In genomic region chr12:6778571-6779550, GRCh38 we compare ENCODE assay signal across 8 cellular contexts. TPM values are rescaled to one million over a fixed set of nuclear protein-coding genes. Genes with fewer than 3 reads are reported as not detected.
DNase-seq lines count a peak whose midpoint lies in the region; ATAC-seq, FAIRE-seq and TF ChIP-seq lines count a peak whose summit lies in the region.

No MANE protein-coding gene starts in this region.

- FAIRE-seq in D721Med (lab: Jason Lieb, UNC): no peak

- TF ChIP-seq CTCF in D721Med (IDR thresholded peaks at IDR 0.05; ENCODE audit: insufficient read depth, missing control alignments): peak; percentile 95
- peak; percentile 96 for TF ChIP-seq CTCF in LNCAP (IDR thresholded peaks at IDR 0.05)

- H3K27ac Mint-ChIP-seq in activated T-helper 1 cell treated with anti-CD3 and anti-CD28 coated beads, Interleukin-12 subunit alpha, Interleukin-12 subunit beta, Interleukin-2, Interleukin-4 antibody, amounts not matched to agents 30 ng/mL and 10 ng/mL and 1 ng/mL, durations not matched to agents 14 hours and 24 hours and 36 hours: peak overlapping the region; percentile 91
- H3K27ac Mint-ChIP-seq in naive B cell: peak overlapping the region in 4 of 6 donors; percentile 5 to 96 (median 88)
- H3K27ac Mint-ChIP-seq in stimulated activated effector memory CD8-positive, alpha-beta T cell treated with anti-CD3 and anti-CD28 coated beads, Interleukin-12 subunit alpha, Interleukin-12 subunit beta, amount 100 ng/mL, for 72 hours: peak overlapping the region; percentile 94

- peaks cover 88% of the 10 kb centered on the region for H3K4me1 Mint-ChIP-seq in activated T-helper 1 cell treated with anti-CD3 and anti-CD28 coated beads, Interleukin-12 subunit alpha, Interleukin-12 subunit beta, Interleukin-2, Interleukin-4 antibody, amounts not matched to agents 30 ng/mL and 10 ng/mL and 1 ng/mL, durations not matched to agents 14 hours and 24 hours and 36 hours (ENCODE audit: low read depth)
- peaks cover 20 to 22% (median 21%) of the 10 kb centered on the region in 3 donors for H3K4me1 Mint-ChIP-seq in naive B cell
- peaks cover 84% of the 10 kb centered on the region for H3K4me1 Mint-ChIP-seq in stimulated activated effector memory CD8-positive, alpha-beta T cell treated with anti-CD3 and anti-CD28 coated beads, Interleukin-12 subunit alpha, Interleukin-12 subunit beta, amount 100 ng/mL, for 72 hours

- ATAC-seq in GM21576 (IDR thresholded peaks at IDR 0.05; ENCODE audit: unreplicated experiment): peak; percentile 73
- ATAC-seq in naive B cell (ENCODE audit: low read depth in 2 of 2): peak; percentile 93
- ATAC-seq in stimulated activated effector memory CD8-positive, alpha-beta T cell treated with anti-CD3 and anti-CD28 coated beads, Interleukin-12 subunit alpha, Interleukin-12 subunit beta, amount 100 ng/mL, for 72 hours: peak; percentile 76

- DNase-seq in D721Med (ENCODE audit: insufficient read length, low spot score) (no peak), RKO (ENCODE audit: low spot score) (peak; percentile 90), fibroblast of gingiva (ENCODE audit: low read depth) (peak; percentile 88), naive B cell (peak; percentile 83)
- DNase-seq in activated T-helper 1 cell treated with anti-CD3 and anti-CD28 coated beads, Interleukin-12 subunit alpha, Interleukin-12 subunit beta, Interleukin-2, Interleukin-4 antibody, amounts not matched to agents 30 ng/mL and 10 ng/mL and 1 ng/mL, durations not matched to agents 14 hours and 24 hours and 36 hours (ENCODE audit: low spot score): peak; percentile 84
- peak; percentile 81 to 94 for DNase-seq in stimulated activated effector memory CD8-positive, alpha-beta T cell treated with anti-CD3 and anti-CD28 coated beads, Interleukin-12 subunit alpha, Interleukin-12 subunit beta, amount 100 ng/mL, for 72 hours (ENCODE audit: low spot score in 2 of 2)

- H3K4me3 Mint-ChIP-seq in activated T-helper 1 cell treated with anti-CD3 and anti-CD28 coated beads, Interleukin-12 subunit alpha, Interleukin-12 subunit beta, Interleukin-2, Interleukin-4 antibody, amounts not matched to agents 30 ng/mL and 10 ng/mL and 1 ng/mL, durations not matched to agents 14 hours and 24 hours and 36 hours: peak overlapping the region; percentile 80
- H3K4me3 Mint-ChIP-seq in naive B cell: peak overlapping the region; percentile 54 to 95 (median 86)
- H3K4me3 Mint-ChIP-seq in stimulated activated effector memory CD8-positive, alpha-beta T cell treated with anti-CD3 and anti-CD28 coated beads, Interleukin-12 subunit alpha, Interleukin-12 subunit beta, amount 100 ng/mL, for 72 hours: peak overlapping the region; percentile 88

- intact Hi-C loops in activated T-helper 1 cell treated with anti-CD3 and anti-CD28 coated beads, Interleukin-12 subunit alpha, Interleukin-12 subunit beta, Interleukin-2, Interleukin-4 antibody, amounts not matched to agents 30 ng/mL and 10 ng/mL and 1 ng/mL, durations not matched to agents 14 hours and 24 hours and 36 hours (cut with micrococcal nuclease): no loop called here

- no peaks in the 10 kb centered on the region for H3K27me3 Mint-ChIP-seq in activated T-helper 1 cell treated with anti-CD3 and anti-CD28 coated beads, Interleukin-12 subunit alpha, Interleukin-12 subunit beta, Interleukin-2, Interleukin-4 antibody, amounts not matched to agents 30 ng/mL and 10 ng/mL and 1 ng/mL, durations not matched to agents 14 hours and 24 hours and 36 hours (ENCODE audit: insufficient read depth)
- peaks cover 38 to 59% (median 57%) of the 10 kb centered on the region in 3 donors for H3K27me3 Mint-ChIP-seq in naive B cell

- H3K36me3 Mint-ChIP-seq in activated T-helper 1 cell treated with anti-CD3 and anti-CD28 coated beads, Interleukin-12 subunit alpha, Interleukin-12 subunit beta, Interleukin-2, Interleukin-4 antibody, amounts not matched to agents 30 ng/mL and 10 ng/mL and 1 ng/mL, durations not matched to agents 14 hours and 24 hours and 36 hours (ENCODE audit: low read depth): peaks cover 40% of the 10 kb centered on the region
- peaks cover 0 to 8% of the 10 kb centered on the region in 2 donors for H3K36me3 Mint-ChIP-seq in naive B cell
- peaks cover 61% of the 10 kb centered on the region for H3K36me3 Mint-ChIP-seq in stimulated activated effector memory CD8-positive, alpha-beta T cell treated with anti-CD3 and anti-CD28 coated beads, Interleukin-12 subunit alpha, Interleukin-12 subunit beta, amount 100 ng/mL, for 72 hours

- H3K9me3 Mint-ChIP-seq in activated T-helper 1 cell treated with anti-CD3 and anti-CD28 coated beads, Interleukin-12 subunit alpha, Interleukin-12 subunit beta, Interleukin-2, Interleukin-4 antibody, amounts not matched to agents 30 ng/mL and 10 ng/mL and 1 ng/mL, durations not matched to agents 14 hours and 24 hours and 36 hours: no peaks in the 10 kb centered on the region
- H3K9me3 Mint-ChIP-seq in naive B cell: no peaks in the 10 kb centered on the region
- no peaks in the 10 kb centered on the region for H3K9me3 Mint-ChIP-seq in stimulated activated effector memory CD8-positive, alpha-beta T cell treated with anti-CD3 and anti-CD28 coated beads, Interleukin-12 subunit alpha, Interleukin-12 subunit beta, amount 100 ng/mL, for 72 hours

RNA-seq across cellular contexts. Expression of gene LAG3, which starts 6.5 kb away (rescaled TPM):
- 268 and 275 TPM in 2 replicates for total RNA-seq in activated T-helper 1 cell treated with anti-CD3 and anti-CD28 coated beads, Interleukin-12 subunit alpha, Interleukin-12 subunit beta, Interleukin-2, Interleukin-4 antibody, amounts not matched to agents 30 ng/mL and 10 ng/mL and 1 ng/mL, durations not matched to agents 14 hours and 24 hours and 36 hours
- under 1 TPM in 2 of 6 donors, not detected in 4; 0.16 to 0.17 TPM for polyA plus RNA-seq in naive B cell (ENCODE audit: low read depth in 6 of 6)

RNA-seq across cellular contexts. Expression of gene CD4, which starts 10.5 kb away (rescaled TPM):
- 311 TPM in 2 replicates for total RNA-seq in activated T-helper 1 cell treated with anti-CD3 and anti-CD28 coated beads, Interleukin-12 subunit alpha, Interleukin-12 subunit beta, Interleukin-2, Interleukin-4 antibody, amounts not matched to agents 30 ng/mL and 10 ng/mL and 1 ng/mL, durations not matched to agents 14 hours and 24 hours and 36 hours
- polyA plus RNA-seq in naive B cell (ENCODE audit: low read depth in 6 of 6): 1 to 10 TPM in 3 of 6 donors, under 1 TPM in 3; 0.29 to 1.7 (median 1.1) TPM

RNA-seq across cellular contexts. Expression of gene PTMS, which starts 12.7 kb away (rescaled TPM):
- total RNA-seq in activated T-helper 1 cell treated with anti-CD3 and anti-CD28 coated beads, Interleukin-12 subunit alpha, Interleukin-12 subunit beta, Interleukin-2, Interleukin-4 antibody, amounts not matched to agents 30 ng/mL and 10 ng/mL and 1 ng/mL, durations not matched to agents 14 hours and 24 hours and 36 hours: 247 and 262 TPM in 2 replicates
- under 1 TPM in 1 of 6 donors, not detected in 5; 0.38 TPM for polyA plus RNA-seq in naive B cell (ENCODE audit: low read depth in 6 of 6)

RNA-seq across cellular contexts. Expression of gene MLF2, which starts 25.9 kb away (rescaled TPM):
- 159 and 161 TPM in 2 replicates for total RNA-seq in activated T-helper 1 cell treated with anti-CD3 and anti-CD28 coated beads, Interleukin-12 subunit alpha, Interleukin-12 subunit beta, Interleukin-2, Interleukin-4 antibody, amounts not matched to agents 30 ng/mL and 10 ng/mL and 1 ng/mL, durations not matched to agents 14 hours and 24 hours and 36 hours
- 100 to 1,000 TPM; 128 to 167 (median 150) TPM for polyA plus RNA-seq in naive B cell (ENCODE audit: low read depth in 6 of 6)

RNA-seq across cellular contexts. Expression of gene GPR162, which starts 42.8 kb away (rescaled TPM):
- total RNA-seq in activated T-helper 1 cell treated with anti-CD3 and anti-CD28 coated beads, Interleukin-12 subunit alpha, Interleukin-12 subunit beta, Interleukin-2, Interleukin-4 antibody, amounts not matched to agents 30 ng/mL and 10 ng/mL and 1 ng/mL, durations not matched to agents 14 hours and 24 hours and 36 hours: 0.29 and 0.32 TPM in 2 replicates
- polyA plus RNA-seq in naive B cell (ENCODE audit: low read depth in 6 of 6): not detected
